1 cellular context compared by ENCODE assay signal in the genomic region with DNA sequence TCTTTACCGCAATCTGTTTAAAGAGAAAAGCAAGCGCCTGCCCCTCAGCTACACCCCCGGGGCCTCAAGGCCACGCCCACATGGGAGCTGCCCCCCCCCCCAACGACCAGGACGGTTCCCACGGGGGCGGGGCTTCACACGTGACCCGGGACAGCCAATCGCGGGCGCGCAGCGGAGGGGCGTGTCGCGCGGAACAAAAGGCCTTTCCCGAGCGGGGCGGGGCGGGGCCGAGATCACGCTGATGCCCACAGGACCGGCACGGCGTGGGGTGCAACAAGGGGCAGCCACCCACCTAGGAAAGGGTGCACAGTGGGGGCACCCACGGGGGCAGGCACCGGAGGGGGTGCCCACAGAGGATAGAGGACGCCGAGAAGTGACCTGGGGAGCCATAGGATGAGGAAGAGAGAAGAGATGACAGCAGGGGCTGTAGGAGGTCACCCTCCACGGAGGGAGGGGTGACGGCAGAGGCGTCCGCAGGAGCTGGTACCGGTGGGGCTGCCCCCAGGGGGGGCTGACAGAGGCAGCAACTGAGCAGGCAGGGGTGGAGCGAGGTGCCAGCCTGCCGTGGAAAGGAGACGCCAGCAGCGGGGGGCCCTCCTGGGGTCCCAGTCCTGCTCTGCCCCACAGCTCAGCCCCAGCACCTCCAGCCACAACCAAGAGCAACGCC.
A peak's percentile ranks its signal among the peaks of the same experiment; 100 is the strongest.
TF ChIP-seq lines count a peak whose summit lies in the region.

No MANE protein-coding gene starts in this region.

TF ChIP-seq in HEK293, 187 proteins besides CTCF, POLR2A, EP300 and RAD21 (continued from another document):
- 0 out of 2 replicates have a peak, but pooled peaks have one; percentile 47 for TF ChIP-seq KLF17 (tag by site-specific recombination; IDR thresholded peaks at IDR 0.05)
- TF ChIP-seq GLI4 (tag by site-specific recombination; IDR thresholded peaks at IDR 0.05) = no peak
- TF ChIP-seq, protein P1, sequence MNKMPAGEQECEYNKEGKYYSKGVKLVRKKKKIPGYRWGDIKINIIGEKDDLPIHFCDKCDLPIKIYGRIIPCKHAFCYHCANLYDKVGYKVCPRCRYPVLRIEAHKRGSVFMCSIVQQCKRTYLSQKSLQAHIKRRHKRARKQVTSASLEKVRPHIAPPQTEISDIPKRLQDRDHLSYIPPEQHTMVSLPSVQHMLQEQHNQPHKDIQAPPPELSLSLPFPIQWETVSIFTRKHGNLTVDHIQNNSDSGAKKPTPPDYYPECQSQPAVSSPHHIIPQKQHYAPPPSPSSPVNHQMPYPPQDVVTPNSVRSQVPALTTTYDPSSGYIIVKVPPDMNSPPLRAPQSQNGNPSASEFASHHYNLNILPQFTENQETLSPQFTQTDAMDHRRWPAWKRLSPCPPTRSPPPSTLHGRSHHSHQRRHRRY (tag by site-specific recombination; IDR thresholded peaks at IDR 0.05) = no peak
- TF ChIP-seq SP7 (tag by site-specific recombination; IDR thresholded peaks at IDR 0.05) = peak; percentile 30; the same call in 1 of the 2 replicates
- TF ChIP-seq ZNF211 (tag by site-specific recombination; IDR thresholded peaks at IDR 0.05; ENCODE audit: low read depth) = no peak
- TF ChIP-seq ZFP69B (tag by site-specific recombination; IDR thresholded peaks at IDR 0.05) = no peak
- no peak for TF ChIP-seq ZNF202 (tag by site-specific recombination; IDR thresholded peaks at IDR 0.05; ENCODE audit: borderline replicate concordance)
